In genomic region chr6:129882510-129883023, GRCh38 we compare ENCODE assay signal across 12 cellular contexts. TPM values are rescaled to one million over a fixed set of nuclear protein-coding genes. Genes with fewer than 3 reads are reported as not detected.
A peak's percentile ranks its signal among the peaks of the same experiment; 100 is the strongest.
DNase-seq lines count a peak whose midpoint lies in the region; ATAC-seq, FAIRE-seq and TF ChIP-seq lines count a peak whose summit lies in the region.
"Had no signal": no experiment of that assay in that cellular context is flagged by ENCODE, and none has a peak within 500 bp of the region (broad histone marks: within the 10 kb centered on the region; RNA-seq: fewer than 3 reads in every experiment).

No MANE protein-coding gene starts in this region.

- H3K27ac ChIP-seq in SK-N-MC = peak overlapping the region; percentile 99; the same call in 1 of the 2 replicates
- H3K27ac ChIP-seq: right lobe of liver had no signal

- H3K9ac ChIP-seq in SK-N-MC (ENCODE audit: insufficient read length) = no peak overlapping the region

- no peaks in the 10 kb centered on the region for H3K36me3 ChIP-seq in SK-N-MC (ENCODE audit: insufficient read depth, low read length)
- H3K36me3 ChIP-seq: right lobe of liver had no signal

- DNase-seq in GM12891 (ENCODE audit: insufficient read length, low spot score) (no peak), SK-N-MC (ENCODE audit: low read depth, low spot score) (no peak), NCI-H2171 treated with DMSO at 0.1 percent for 48 hours (lab: John Stamatoyannopoulos, UW) (no peak), NK-92 (lab: John Stamatoyannopoulos, UW; ENCODE audit: unreplicated experiment) (no peak), NCI-H1092 treated with DMSO at 0.1 percent for 48 hours (lab: John Stamatoyannopoulos, UW) (no peak), DMS53 treated with DMSO at 0.1 percent for 48 hours (lab: John Stamatoyannopoulos, UW; ENCODE audit: unreplicated experiment) (no peak)
- DNase-seq: NCI-H1694; right lobe of liver; stimulated activated naive CD4-positive, alpha-beta T cell had no signal

- no peaks in the 10 kb centered on the region for H3K9me3 ChIP-seq in SK-N-MC (ENCODE audit: low read depth, low read length)
- H3K9me3 ChIP-seq: right lobe of liver had no signal

- no peak overlapping the region for H3K4me3 ChIP-seq in SK-N-MC
- H3K4me3 ChIP-seq: right lobe of liver had no signal

- ATAC-seq in GM19438 (IDR thresholded peaks at IDR 0.05; ENCODE audit: low read depth, unreplicated experiment) = peak; percentile 88
- ATAC-seq in HG03025 (IDR thresholded peaks at IDR 0.05; ENCODE audit: low FRiP score, unreplicated experiment) = peak; percentile 96

- TF ChIP-seq POLR2A in GM12891 (IDR thresholded peaks at IDR 0.05; ENCODE audit: low read depth, low read length) = no peak

- FAIRE-seq in GM12891 (lab: Jason Lieb, UNC) = peak; percentile 96
- FAIRE-seq: H1 had no signal

TF ChIP-seq in GM12891, 5 proteins besides CTCF, POLR2A, EP300 and RAD21:
- TF ChIP-seq SPI1 (IDR thresholded peaks at IDR 0.05; ENCODE audit: low read depth, low read length) (peak; percentile 95), POU2F2 (IDR thresholded peaks at IDR 0.05; ENCODE audit: low read depth, low read length) (no peak; the same call in 1 of the 2 replicates)

RNA-seq across cellular contexts. Expression of gene TMEM244, which starts 21.5 kb away (rescaled TPM):
- 1.5 TPM for polyA plus RNA-seq in GM12891 (2012; ENCODE audit: low read depth, missing spikeins)
- polyA plus RNA-seq: H1 had no signal
